Comparison of ENCODE assay signal across 12 cellular contexts in the genomic region with DNA sequence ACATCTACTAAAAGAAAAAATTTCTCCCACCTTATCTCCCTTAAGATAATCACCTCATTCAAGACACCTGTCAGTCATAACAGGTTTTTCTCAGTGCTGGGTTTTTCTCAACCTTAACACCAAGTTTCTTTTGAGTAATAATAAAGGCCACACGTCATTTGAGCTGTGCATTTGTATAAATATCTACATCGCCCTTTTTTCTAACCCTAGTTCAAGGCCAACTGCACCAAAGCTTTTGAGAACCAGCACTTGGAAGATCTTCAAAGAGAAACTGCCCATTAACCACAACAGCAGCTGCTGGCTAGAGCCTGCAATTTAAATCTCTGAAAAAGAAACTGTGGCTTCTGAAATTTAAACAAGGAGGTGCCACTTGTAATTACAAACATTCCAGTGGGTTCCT. TPM values are rescaled to one million over a fixed set of nuclear protein-coding genes. Genes with fewer than 3 reads are reported as not detected.
DNase-seq lines count a peak whose midpoint lies in the region; ATAC-seq, FAIRE-seq and TF ChIP-seq lines count a peak whose summit lies in the region.
"Had no signal": no experiment of that assay in that cellular context is flagged by ENCODE, and none has a peak within 500 bp of the region (broad histone marks: within the 10 kb centered on the region; RNA-seq: fewer than 3 reads in every experiment).

No MANE protein-coding gene starts in this region.

- CTCF ChIA-PET in Calu3 (lab: Charles Lee) = no interaction called here

- FAIRE-seq in urothelium cell line (lab: Jason Lieb, UNC) = no peak

- no peaks in the 10 kb centered on the region for H3K4me1 Mint-ChIP-seq in Calu3 (ENCODE audit: low read depth, unreplicated experiment)
- H3K4me1 Mint-ChIP-seq: activated CD4-positive, alpha-beta T cell treated with anti-CD3 and anti-CD28 coated beads for 36 hours; IgD-negative memory B cell had no signal

- no peak for TF ChIP-seq CTCF in Calu3 (IDR thresholded peaks at IDR 0.05; ENCODE audit: unreplicated experiment)

- no peaks in the 10 kb centered on the region for H3K36me3 Mint-ChIP-seq in Calu3 (ENCODE audit: insufficient read depth, unreplicated experiment)
- H3K36me3 Mint-ChIP-seq: IgD-negative memory B cell had no signal

- H3K9me3 Mint-ChIP-seq in Calu3 (ENCODE audit: low read depth, unreplicated experiment) = no peaks in the 10 kb centered on the region
- H3K9me3 Mint-ChIP-seq: activated T-helper 1 cell treated with anti-CD3 and anti-CD28 coated beads, Interleukin-12 subunit alpha, Interleukin-12 subunit beta, Interleukin-2, Interleukin-4 antibody, amounts not matched to agents 30 ng/mL and 10 ng/mL and 1 ng/mL, durations not matched to agents 14 hours and 24 hours and 36 hours; IgD-negative memory B cell had no signal

- no peak overlapping the region for H3K27ac Mint-ChIP-seq in Calu3 (ENCODE audit: unreplicated experiment)
- H3K27ac Mint-ChIP-seq: activated CD4-positive, alpha-beta T cell treated with anti-CD3 and anti-CD28 coated beads for 36 hours; activated T-helper 1 cell treated with anti-CD3 and anti-CD28 coated beads, Interleukin-12 subunit alpha, Interleukin-12 subunit beta, Interleukin-2, Interleukin-4 antibody, amounts not matched to agents 30 ng/mL and 10 ng/mL and 1 ng/mL, durations not matched to agents 14 hours and 24 hours and 36 hours; IgD-negative memory B cell had no signal

- BruUV-seq in Calu3 (replicated peaks; lab: Mats Ljungman, UMichigan) = no TSS peak

- peak; percentile 63 for ATAC-seq in HG02884 (IDR thresholded peaks at IDR 0.05; ENCODE audit: unreplicated experiment)
- ATAC-seq: activated CD4-positive, alpha-beta T cell treated with anti-CD3 and anti-CD28 coated beads for 36 hours; psoas muscle had no signal

- intact Hi-C loops in Calu3 (cut with micrococcal nuclease; ENCODE audit: unreplicated experiment) = no loop called here

- DNase-seq in DMS53 (lab: John Stamatoyannopoulos, UW) = peak; percentile 55
- no peak for DNase-seq in DMS53 treated with DMSO at 0.1 percent for 48 hours (lab: John Stamatoyannopoulos, UW; ENCODE audit: unreplicated experiment)
- DNase-seq in NCI-H2227 (lab: John Stamatoyannopoulos, UW; ENCODE audit: unreplicated experiment) = peak; percentile 5
- peak; percentile 69 for DNase-seq in myocyte (ENCODE audit: low read depth)
- no peak for DNase-seq in Calu3
- DNase-seq in urothelium cell line (ENCODE audit: low spot score) = no peak
- DNase-seq in stimulated activated CD4-positive, alpha-beta T cell treated with anti-CD3 and anti-CD28 coated beads, Interleukin-15, amount 100 ng/mL, for 24 hours = no peak
- DNase-seq: activated CD4-positive, alpha-beta T cell treated with anti-CD3 and anti-CD28 coated beads for 36 hours; psoas muscle had no signal

- peaks cover 12% of the 10 kb centered on the region for H3K27me3 Mint-ChIP-seq in Calu3 (ENCODE audit: unreplicated experiment)

- H3K4me3 Mint-ChIP-seq in Calu3 (ENCODE audit: low read depth, unreplicated experiment) = no peak overlapping the region
- H3K4me3 Mint-ChIP-seq: activated CD4-positive, alpha-beta T cell treated with anti-CD3 and anti-CD28 coated beads for 36 hours; activated T-helper 1 cell treated with anti-CD3 and anti-CD28 coated beads, Interleukin-12 subunit alpha, Interleukin-12 subunit beta, Interleukin-2, Interleukin-4 antibody, amounts not matched to agents 30 ng/mL and 10 ng/mL and 1 ng/mL, durations not matched to agents 14 hours and 24 hours and 36 hours; IgD-negative memory B cell had no signal

RNA-seq across cellular contexts. Expression of a gene that starts 6.9 kb away (rescaled TPM):
- total RNA-seq in myocyte (2.9 and 3.3 TPM in 2 replicates), Calu3 (2022) (0.32 and 0.68 TPM in 2 replicates)
- polyA plus RNA-seq in myocyte (2012) = 2.2 TPM
- total RNA-seq: activated T-helper 1 cell treated with anti-CD3 and anti-CD28 coated beads, Interleukin-12 subunit alpha, Interleukin-12 subunit beta, Interleukin-2, Interleukin-4 antibody, amounts not matched to agents 30 ng/mL and 10 ng/mL and 1 ng/mL, durations not matched to agents 14 hours and 24 hours and 36 hours had no signal

Comparison
In these comparisons a context has a peak if more than half of its experiments do, and no peak if none do; other contexts are left out.
1. DNase-seq: peak in DMS53 (single experiment), NCI-H2227 (single experiment) and myocyte (single experiment); none in DMS53 treated with DMSO at 0.1 percent for 48 hours (single experiment), Calu3 (single experiment), urothelium cell line (single experiment) and stimulated activated CD4-positive, alpha-beta T cell treated with anti-CD3 and anti-CD28 coated beads, Interleukin-15, amount 100 ng/mL, for 24 hours (single experiment).